Comparison of ENCODE assay signal across 2 cellular contexts in the genomic region with DNA sequence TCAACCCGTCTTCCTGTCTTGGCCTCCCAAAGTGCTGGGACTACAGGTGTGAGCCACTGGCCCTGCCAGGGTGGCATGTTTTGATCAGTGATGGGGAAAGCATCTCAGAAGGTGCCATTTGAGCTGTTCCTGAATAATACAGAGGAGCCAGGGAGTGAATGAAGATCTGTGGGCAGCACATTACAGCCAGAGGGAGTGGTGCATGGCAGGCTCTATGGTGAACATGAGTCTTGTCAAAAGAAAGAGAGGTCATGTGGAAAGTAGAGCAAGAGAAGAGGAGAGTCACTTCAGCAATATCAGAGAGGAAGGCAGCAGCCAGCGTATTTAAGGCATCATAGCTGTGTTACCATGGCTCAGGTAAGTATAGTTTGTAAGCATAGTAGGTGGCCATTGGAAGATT.
TF ChIP-seq lines count a peak whose summit lies in the region.

No MANE protein-coding gene starts in this region.

TF ChIP-seq in GM23338, 12 proteins besides CTCF, POLR2A, EP300 and RAD21:
- TF ChIP-seq, protein P1, sequence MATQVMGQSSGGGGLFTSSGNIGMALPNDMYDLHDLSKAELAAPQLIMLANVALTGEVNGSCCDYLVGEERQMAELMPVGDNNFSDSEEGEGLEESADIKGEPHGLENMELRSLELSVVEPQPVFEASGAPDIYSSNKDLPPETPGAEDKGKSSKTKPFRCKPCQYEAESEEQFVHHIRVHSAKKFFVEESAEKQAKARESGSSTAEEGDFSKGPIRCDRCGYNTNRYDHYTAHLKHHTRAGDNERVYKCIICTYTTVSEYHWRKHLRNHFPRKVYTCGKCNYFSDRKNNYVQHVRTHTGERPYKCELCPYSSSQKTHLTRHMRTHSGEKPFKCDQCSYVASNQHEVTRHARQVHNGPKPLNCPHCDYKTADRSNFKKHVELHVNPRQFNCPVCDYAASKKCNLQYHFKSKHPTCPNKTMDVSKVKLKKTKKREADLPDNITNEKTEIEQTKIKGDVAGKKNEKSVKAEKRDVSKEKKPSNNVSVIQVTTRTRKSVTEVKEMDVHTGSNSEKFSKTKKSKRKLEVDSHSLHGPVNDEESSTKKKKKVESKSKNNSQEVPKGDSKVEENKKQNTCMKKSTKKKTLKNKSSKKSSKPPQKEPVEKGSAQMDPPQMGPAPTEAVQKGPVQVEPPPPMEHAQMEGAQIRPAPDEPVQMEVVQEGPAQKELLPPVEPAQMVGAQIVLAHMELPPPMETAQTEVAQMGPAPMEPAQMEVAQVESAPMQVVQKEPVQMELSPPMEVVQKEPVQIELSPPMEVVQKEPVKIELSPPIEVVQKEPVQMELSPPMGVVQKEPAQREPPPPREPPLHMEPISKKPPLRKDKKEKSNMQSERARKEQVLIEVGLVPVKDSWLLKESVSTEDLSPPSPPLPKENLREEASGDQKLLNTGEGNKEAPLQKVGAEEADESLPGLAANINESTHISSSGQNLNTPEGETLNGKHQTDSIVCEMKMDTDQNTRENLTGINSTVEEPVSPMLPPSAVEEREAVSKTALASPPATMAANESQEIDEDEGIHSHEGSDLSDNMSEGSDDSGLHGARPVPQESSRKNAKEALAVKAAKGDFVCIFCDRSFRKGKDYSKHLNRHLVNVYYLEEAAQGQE (IDR thresholded peaks at IDR 0.05; ENCODE audit: unreplicated experiment): no peak
- TF ChIP-seq CREB1 (CRISPR knock-in tag; IDR thresholded peaks at IDR 0.05; ENCODE audit: low read depth): no peak
- no peak for TF ChIP-seq NANOG (IDR thresholded peaks at IDR 0.05; ENCODE audit: borderline replicate concordance)
- TF ChIP-seq, protein P2, sequence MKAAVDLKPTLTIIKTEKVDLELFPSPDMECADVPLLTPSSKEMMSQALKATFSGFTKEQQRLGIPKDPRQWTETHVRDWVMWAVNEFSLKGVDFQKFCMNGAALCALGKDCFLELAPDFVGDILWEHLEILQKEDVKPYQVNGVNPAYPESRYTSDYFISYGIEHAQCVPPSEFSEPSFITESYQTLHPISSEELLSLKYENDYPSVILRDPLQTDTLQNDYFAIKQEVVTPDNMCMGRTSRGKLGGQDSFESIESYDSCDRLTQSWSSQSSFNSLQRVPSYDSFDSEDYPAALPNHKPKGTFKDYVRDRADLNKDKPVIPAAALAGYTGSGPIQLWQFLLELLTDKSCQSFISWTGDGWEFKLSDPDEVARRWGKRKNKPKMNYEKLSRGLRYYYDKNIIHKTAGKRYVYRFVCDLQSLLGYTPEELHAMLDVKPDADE (IDR thresholded peaks at IDR 0.05): no peak
- TF ChIP-seq ZNF331 (CRISPR knock-in tag; IDR thresholded peaks at IDR 0.05; ENCODE audit: low read depth): no peak
- no peak for TF ChIP-seq ZNF114 (CRISPR knock-in tag; IDR thresholded peaks at IDR 0.05)
TF ChIP-seq in GM23338: peak in this region for 0.

TF ChIP-seq in WTC11, 78 proteins besides CTCF, POLR2A, EP300 and RAD21 (continued from another document):
- no peak for TF ChIP-seq ATF3 (CRISPR knock-in tag; conservative IDR thresholded peaks at IDR 0.05)
- TF ChIP-seq FOXK1 (CRISPR knock-in tag; IDR thresholded peaks at IDR 0.05): no peak
- TF ChIP-seq CBFB (CRISPR knock-in tag; IDR thresholded peaks at IDR 0.05; ENCODE audit: low read depth): no peak
- TF ChIP-seq ZNF232 (CRISPR knock-in tag; IDR thresholded peaks at IDR 0.05): no peak
- TF ChIP-seq, protein P3, sequence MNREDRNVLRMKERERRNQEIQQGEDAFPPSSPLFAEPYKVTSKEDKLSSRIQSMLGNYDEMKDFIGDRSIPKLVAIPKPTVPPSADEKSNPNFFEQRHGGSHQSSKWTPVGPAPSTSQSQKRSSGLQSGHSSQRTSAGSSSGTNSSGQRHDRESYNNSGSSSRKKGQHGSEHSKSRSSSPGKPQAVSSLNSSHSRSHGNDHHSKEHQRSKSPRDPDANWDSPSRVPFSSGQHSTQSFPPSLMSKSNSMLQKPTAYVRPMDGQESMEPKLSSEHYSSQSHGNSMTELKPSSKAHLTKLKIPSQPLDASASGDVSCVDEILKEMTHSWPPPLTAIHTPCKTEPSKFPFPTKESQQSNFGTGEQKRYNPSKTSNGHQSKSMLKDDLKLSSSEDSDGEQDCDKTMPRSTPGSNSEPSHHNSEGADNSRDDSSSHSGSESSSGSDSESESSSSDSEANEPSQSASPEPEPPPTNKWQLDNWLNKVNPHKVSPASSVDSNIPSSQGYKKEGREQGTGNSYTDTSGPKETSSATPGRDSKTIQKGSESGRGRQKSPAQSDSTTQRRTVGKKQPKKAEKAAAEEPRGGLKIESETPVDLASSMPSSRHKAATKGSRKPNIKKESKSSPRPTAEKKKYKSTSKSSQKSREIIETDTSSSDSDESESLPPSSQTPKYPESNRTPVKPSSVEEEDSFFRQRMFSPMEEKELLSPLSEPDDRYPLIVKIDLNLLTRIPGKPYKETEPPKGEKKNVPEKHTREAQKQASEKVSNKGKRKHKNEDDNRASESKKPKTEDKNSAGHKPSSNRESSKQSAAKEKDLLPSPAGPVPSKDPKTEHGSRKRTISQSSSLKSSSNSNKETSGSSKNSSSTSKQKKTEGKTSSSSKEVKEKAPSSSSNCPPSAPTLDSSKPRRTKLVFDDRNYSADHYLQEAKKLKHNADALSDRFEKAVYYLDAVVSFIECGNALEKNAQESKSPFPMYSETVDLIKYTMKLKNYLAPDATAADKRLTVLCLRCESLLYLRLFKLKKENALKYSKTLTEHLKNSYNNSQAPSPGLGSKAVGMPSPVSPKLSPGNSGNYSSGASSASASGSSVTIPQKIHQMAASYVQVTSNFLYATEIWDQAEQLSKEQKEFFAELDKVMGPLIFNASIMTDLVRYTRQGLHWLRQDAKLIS (CRISPR knock-in tag; IDR thresholded peaks at IDR 0.05; ENCODE audit: borderline replicate concordance): no peak
- no peak for TF ChIP-seq MXD4 (CRISPR knock-in tag; IDR thresholded peaks at IDR 0.05; ENCODE audit: borderline replicate concordance)
- no peak for TF ChIP-seq ZNF416 (CRISPR knock-in tag; IDR thresholded peaks at IDR 0.05)
- TF ChIP-seq AR (CRISPR knock-in tag; IDR thresholded peaks at IDR 0.05): no peak
- no peak for TF ChIP-seq ZNF396 (CRISPR knock-in tag; IDR thresholded peaks at IDR 0.05; ENCODE audit: borderline replicate concordance)
- no peak for TF ChIP-seq SMAD3 (CRISPR knock-in tag; IDR thresholded peaks at IDR 0.05; ENCODE audit: borderline replicate concordance)
